ENCODE assay signal across 15 cellular contexts in the genomic region with DNA sequence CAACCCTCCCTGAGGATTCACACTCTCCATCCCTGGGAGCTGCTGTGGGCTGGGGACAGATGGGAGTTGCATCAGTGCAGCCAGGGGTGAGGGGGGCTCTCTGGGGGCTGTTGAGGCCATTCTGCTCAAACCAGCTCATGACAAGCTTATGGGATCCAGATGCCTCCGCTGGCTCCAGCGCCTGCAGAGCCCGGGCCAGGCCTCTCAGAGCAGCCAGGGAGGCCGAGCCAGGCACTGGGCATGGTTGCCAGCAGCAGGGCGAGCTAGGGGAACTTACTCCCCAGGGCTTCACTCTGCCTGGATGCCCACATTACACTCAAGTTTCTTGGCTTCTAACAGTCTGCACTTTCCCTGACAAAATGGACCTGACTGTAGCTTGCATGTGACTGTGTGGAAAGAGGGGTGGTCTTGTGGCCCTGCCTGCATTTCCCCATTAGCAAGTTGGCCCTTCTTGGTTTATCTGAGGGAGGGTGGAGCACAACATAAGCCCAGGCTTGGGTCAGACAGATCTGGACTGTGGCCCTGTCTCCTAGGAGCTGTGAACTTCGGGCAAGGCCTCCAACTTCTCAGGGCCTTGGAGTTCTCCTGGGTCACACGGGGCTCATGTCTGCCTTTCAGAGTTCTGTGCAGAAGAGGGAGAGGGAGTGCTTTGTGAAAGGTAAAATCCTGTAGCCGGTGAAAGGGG. TPM values are rescaled to one million over a fixed set of nuclear protein-coding genes. Genes with fewer than 3 reads are reported as not detected.
A peak's percentile ranks its signal among the peaks of the same experiment; 100 is the strongest.
DNase-seq lines count a peak whose midpoint lies in the region; ATAC-seq and TF ChIP-seq lines count a peak whose summit lies in the region.
"Had no signal": no experiment of that assay in that cellular context is flagged by ENCODE, and none has a peak within 500 bp of the region (broad histone marks: within the 10 kb centered on the region; RNA-seq: fewer than 3 reads in every experiment).

No MANE protein-coding gene starts in this region.

- TF ChIP-seq CTCF in esophagus muscularis mucosa (IDR thresholded peaks at IDR 0.05), result no peak

- TF ChIP-seq POLR2A in esophagus muscularis mucosa (IDR thresholded peaks at IDR 0.05; ENCODE audit: low read depth), result no peak

- H3K4me2 ChIP-seq in mesenchymal stem cell (ENCODE audit: low read length, poor library complexity, severe bottlenecking), result no peak overlapping the region

- H3K9me3 ChIP-seq in esophagus muscularis mucosa (no peaks in the 10 kb centered on the region), mesenchymal stem cell (ENCODE audit: control insufficient read depth, low read length) (peaks cover 3% of the 10 kb centered on the region)

- H4K91ac ChIP-seq in mesenchymal stem cell (ENCODE audit: low read length), result peak overlapping the region; percentile 4

- H2AK5ac ChIP-seq in mesenchymal stem cell (ENCODE audit: low read length, severe bottlenecking), result peak overlapping the region; percentile 23

- peak overlapping the region in 1 of 2 experiments; percentile 44 for H3K18ac ChIP-seq in mesenchymal stem cell (ENCODE audit: low read depth in 1 of 2, low read length in 2 of 2)

- no peaks in the 10 kb centered on the region for H3K27me3 ChIP-seq in esophagus muscularis mucosa
- no peaks in the 10 kb centered on the region for H3K27me3 ChIP-seq in mesenchymal stem cell (ENCODE audit: control insufficient read depth in 1 of 2, insufficient read depth in 1 of 2, low read length in 2 of 2)

- H3K27ac ChIP-seq in esophagus muscularis mucosa (replicated peaks in 1 of 4) (peak overlapping the region; percentile 91 to 95 (median 94)), mesenchymal stem cell (ENCODE audit: low read length, poor library complexity, severe bottlenecking) (no peak overlapping the region), substantia nigra (ENCODE audit: low read depth, low read length, poor library complexity, severe bottlenecking) (no peak overlapping the region)

- H3K4me1 ChIP-seq in esophagus muscularis mucosa (peaks cover 80 to 95% (median 81%) of the 10 kb centered on the region in 4 donors), mesenchymal stem cell (ENCODE audit: control insufficient read depth, insufficient read depth, low read depth, low read length) (peaks cover 44% of the 10 kb centered on the region)

- H2BK120ac ChIP-seq in mesenchymal stem cell (ENCODE audit: low read depth, low read length), result no peak overlapping the region

- no peaks in the 10 kb centered on the region for H3K36me3 ChIP-seq in esophagus muscularis mucosa
- H3K36me3 ChIP-seq in mesenchymal stem cell (ENCODE audit: control insufficient read depth in 1 of 2, insufficient read depth in 2 of 2, low read depth in 1 of 2, low read length in 2 of 2), result peaks cover 0 to 6% of the 10 kb centered on the region in 2 experiments

- WGBS in esophagus muscularis mucosa, result 28% methylated on average over 8 of the region's 8 CpGs
- WGBS in mesenchymal stem cell, result 94% methylated on average over 8 of the region's 8 CpGs

- H2BK15ac ChIP-seq in mesenchymal stem cell (ENCODE audit: low read depth, poor library complexity, severe bottlenecking), result no peak overlapping the region

- peak overlapping the region; percentile 62 for H3K9ac ChIP-seq in mesenchymal stem cell (ENCODE audit: low read length)

- intact Hi-C loops in esophagus muscularis mucosa (cut with DNase I), result loop anchor here (2.0 kb wide), 1 partner anchor 67 kb away; no protein-coding TSS in a partner anchor

- TF ChIP-seq EP300 in esophagus muscularis mucosa (IDR thresholded peaks at IDR 0.05), result no peak

- H3K14ac ChIP-seq in mesenchymal stem cell (ENCODE audit: low read length in 2 of 2), result no peak overlapping the region

- H3K4ac ChIP-seq in mesenchymal stem cell (ENCODE audit: low read depth in 1 of 2, low read length in 2 of 2), result no peak overlapping the region

- no peak overlapping the region for H3K23ac ChIP-seq in mesenchymal stem cell (ENCODE audit: low read length in 2 of 2)

- ATAC-seq in GM19035 (IDR thresholded peaks at IDR 0.05; ENCODE audit: unreplicated experiment), result no peak
- ATAC-seq: CD8-positive, alpha-beta T cell; K562; stimulated activated naive B cell treated with anti-CD40 and anti-IgM and Interleukin-4, amounts not matched to agents 10 μg/mL and 1 μg/mL and 100 μg/mL, for 72 hours had no signal

- peak; percentile 89 to 96 for DNase-seq in NCI-H446 (lab: John Stamatoyannopoulos, UW)
- no peak for DNase-seq in esophagus muscularis mucosa (ENCODE audit: extremely low spot score)
- no peak for DNase-seq in mesenchymal stem cell
- DNase-seq in substantia nigra (lab: John Stamatoyannopoulos, UW), result peak in 29 of 49 donors; percentile 4 to 71 (median 26)
- DNase-seq in T1000 (lab: John Stamatoyannopoulos, UW), result no peak
- no peak for DNase-seq in GDM1 (lab: John Stamatoyannopoulos, UW)
- DNase-seq in H4 (ENCODE audit: low spot score), result no peak
- DNase-seq: activated naive CD8-positive, alpha-beta T cell treated with anti-CD3 and anti-CD28 coated beads, Interleukin-2, amount 10 ng/mL, durations not matched to agents 7 days and 5 days; CD8-positive, alpha-beta T cell; mammary epithelial cell; NCI-H510A; stimulated activated CD4-positive, alpha-beta T cell treated with anti-CD3 and anti-CD28 coated beads, Interleukin-12 subunit alpha, Interleukin-12 subunit beta, amount 100 ng/mL, for 4 hours; stimulated activated naive B cell treated with anti-CD40 and anti-IgM and Interleukin-4, amounts not matched to agents 10 μg/mL and 1 μg/mL and 100 μg/mL, for 72 hours had no signal

- no peak overlapping the region for H4K8ac ChIP-seq in mesenchymal stem cell (ENCODE audit: low read length)

- no peak overlapping the region for H3K4me3 ChIP-seq in esophagus muscularis mucosa
- H3K4me3 ChIP-seq in mesenchymal stem cell (ENCODE audit: insufficient read depth in 1 of 2, low read depth in 1 of 2, low read length in 2 of 2), result no peak overlapping the region
- H3K4me3 ChIP-seq: K562 had no signal

- H3K79me1 ChIP-seq in mesenchymal stem cell (replicated peaks; ENCODE audit: low read length, poor library complexity, severe bottlenecking), result peaks cover 6% of the 10 kb centered on the region

- H2BK5ac ChIP-seq in mesenchymal stem cell (ENCODE audit: low read depth, low read length, poor library complexity, severe bottlenecking), result no peak overlapping the region

- peak overlapping the region in 1 of 2 experiments; percentile 70 for H2BK12ac ChIP-seq in mesenchymal stem cell (ENCODE audit: low read length in 2 of 2)

- no peak overlapping the region for H2AFZ ChIP-seq in mesenchymal stem cell (ENCODE audit: low read depth, low read length)

RNA-seq across cellular contexts. Expression of a gene that starts 34.5 kb away (rescaled TPM):
- total RNA-seq in esophagus muscularis mucosa, result 100 to 1,000 TPM; 154 to 287 (median 221) TPM
- polyA plus RNA-seq in mesenchymal stem cell (2013, experiment 1 of 2), result 390 TPM
- 388 TPM for polyA plus RNA-seq in mesenchymal stem cell (2013, experiment 2 of 2)
- total RNA-seq in H4 (2014; rRNA removed; shearing (Covaris generic)), result 44.0 and 48.4 TPM in 2 replicates

RNA-seq across cellular contexts. Expression of a gene that starts 36.9 kb away (rescaled TPM):
- 10 to 100 TPM; 77.7 to 81.8 (median 79.1) TPM for total RNA-seq in esophagus muscularis mucosa
- polyA plus RNA-seq in mesenchymal stem cell (2013, experiment 1 of 2), result 10.1 TPM
- 9.6 TPM for polyA plus RNA-seq in mesenchymal stem cell (2013, experiment 2 of 2)
- 0.48 and 2.2 TPM in 2 replicates for total RNA-seq in H4 (2014; rRNA removed; shearing (Covaris generic))
- total RNA-seq: activated naive CD8-positive, alpha-beta T cell treated with anti-CD3 and anti-CD28 coated beads, Interleukin-2, amount 10 ng/mL, durations not matched to agents 7 days and 5 days; CD8-positive, alpha-beta T cell had no signal

RNA-seq across cellular contexts. Expression of a gene that starts 43.3 kb away (rescaled TPM):
- not detected for total RNA-seq in esophagus muscularis mucosa
- not detected for polyA plus RNA-seq in mesenchymal stem cell (2013, experiment 1 of 2)
- polyA plus RNA-seq in mesenchymal stem cell (2013, experiment 2 of 2), result not detected
- total RNA-seq in H4 (2014; rRNA removed; shearing (Covaris generic)), result not detected in 2 replicates
- polyA plus RNA-seq: mammary epithelial cell had no signal

Comparison
In these comparisons a context has a peak if more than half of its experiments do, and no peak if none do; other contexts are left out.
1. DNase-seq: peak in NCI-H446 (2 of 2) and substantia nigra (29 of 49); none in esophagus muscularis mucosa (single experiment), mesenchymal stem cell (single experiment), T1000 (single experiment), GDM1 (single experiment) and H4 (single experiment).
2. H3K27ac ChIP-seq: peak in esophagus muscularis mucosa (4 of 4); none in mesenchymal stem cell (single experiment) and substantia nigra (single experiment).
3. RNA of a gene that starts 36.9 kb away (total RNA-seq): 77.7 to 81.8 TPM in esophagus muscularis mucosa; 0.48 to 2.2 TPM in H4; every median in the first group is over 10 times any median in the second.